ENCODE assay signal across 8 cellular contexts in the genomic region with DNA sequence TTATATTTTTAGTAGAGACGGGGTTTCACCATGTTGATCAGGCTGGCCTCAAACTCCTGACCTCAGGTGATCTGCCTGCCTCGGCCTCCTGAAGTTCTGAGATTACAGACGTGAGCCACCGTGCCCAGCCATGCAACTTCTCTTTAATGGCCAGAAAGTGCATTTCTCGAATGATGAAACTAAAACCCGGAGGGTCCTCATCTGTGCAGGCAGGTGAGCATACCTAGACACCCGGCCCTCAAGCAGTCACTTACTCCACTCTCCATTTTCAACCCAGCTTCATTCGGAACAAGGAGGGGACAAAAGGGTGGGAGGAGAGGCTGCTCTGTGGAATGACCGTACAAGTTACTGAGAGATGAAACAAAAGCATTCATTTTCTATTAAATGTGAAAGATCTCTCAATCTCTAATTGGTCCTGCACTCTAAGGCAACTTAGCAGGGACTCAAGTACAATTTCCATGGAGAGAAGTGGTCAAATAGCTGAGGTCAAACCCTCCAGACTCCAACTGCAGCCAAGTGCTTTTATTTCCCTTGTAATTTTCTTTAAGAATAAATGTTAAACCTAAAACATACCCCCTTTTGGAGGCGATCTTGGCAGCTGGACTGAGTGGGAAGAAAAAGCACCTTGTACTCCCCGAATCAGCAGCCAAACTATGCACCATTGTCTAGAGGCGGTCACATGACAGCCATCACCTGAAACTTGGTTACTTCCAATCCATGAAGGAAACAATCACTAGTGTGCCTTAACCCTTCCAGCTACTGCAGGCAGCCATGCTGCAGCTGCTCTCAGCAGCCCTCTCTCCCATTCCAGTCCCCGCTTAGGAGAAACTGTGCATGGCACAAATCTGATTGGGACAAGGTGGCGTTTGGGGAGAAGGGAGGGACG.
DNase-seq lines count a peak whose midpoint lies in the region; ATAC-seq, FAIRE-seq and TF ChIP-seq lines count a peak whose summit lies in the region.

No MANE protein-coding gene starts in this region.

- H3K27ac ChIP-seq in DND-41 (ENCODE audit: low read length) (no peak overlapping the region), prostate gland (peak overlapping the region; percentile 42 to 57)

- intact Hi-C loops in left cardiac atrium (cut with DNase I) = no loop called here
- intact Hi-C loops in prostate gland (cut with DNase I) = no loop called here

- H2AFZ ChIP-seq in DND-41 (ENCODE audit: low read depth, low read length) = no peak overlapping the region

- TF ChIP-seq CTCF in DND-41 (IDR thresholded peaks at IDR 0.05; ENCODE audit: borderline replicate concordance, extremely low read depth, low read length, poor library complexity, severe bottlenecking) (no peak), prostate gland (IDR thresholded peaks at IDR 0.05) (no peak), GM20000 (IDR thresholded peaks at IDR 0.05; ENCODE audit: extremely low read depth, missing control alignments) (no peak)

- POLR2A ChIA-PET in T-cell (lab: Charles Lee) = no interaction called here

- H3K4me1 Mint-ChIP-seq in T-cell = peaks cover 62 to 71% (median 64%) of the 10 kb centered on the region in 3 donors

- no peak overlapping the region for H3K4me3 ChIP-seq in DND-41 (ENCODE audit: low read depth in 1 of 2, low read length in 2 of 2)
- peak overlapping the region; percentile 17 to 21 for H3K4me3 ChIP-seq in prostate gland

- no peak for TF ChIP-seq POLR2A in prostate gland (IDR thresholded peaks at IDR 0.05)
- TF ChIP-seq POLR2A in H54 (IDR thresholded peaks at IDR 0.05; ENCODE audit: low read depth, low read length) = no peak

- no peak for FAIRE-seq in H54 (lab: Jason Lieb, UNC)

- H3K27ac Mint-ChIP-seq in T-cell = no peak overlapping the region

- H3K27me3 Mint-ChIP-seq in T-cell = no peaks in the 10 kb centered on the region

- no peak overlapping the region for H3K9ac ChIP-seq in DND-41 (ENCODE audit: low read depth, low read length)

- H4K20me1 ChIP-seq in DND-41 (ENCODE audit: insufficient read depth, low read length) = peaks cover 89% of the 10 kb centered on the region

- DNase-seq in DND-41 = no peak
- DNase-seq in T-cell = no peak
- DNase-seq in left cardiac atrium = no peak
- peak; percentile 34 for DNase-seq in prostate gland (ENCODE audit: low spot score)
- DNase-seq in GM20000 (ENCODE audit: low spot score) = no peak
- DNase-seq in H54 (ENCODE audit: insufficient read length, low spot score) = no peak
- DNase-seq in EL = no peak

- no peak overlapping the region for H3K4me2 ChIP-seq in DND-41 (ENCODE audit: insufficient read depth, low read length)

- H3K27me3 ChIP-seq in DND-41 (ENCODE audit: insufficient read depth, low read length, poor library complexity) (no peaks in the 10 kb centered on the region), prostate gland (replicated peaks; ENCODE audit: insufficient read depth) (no peaks in the 10 kb centered on the region)

- peaks cover 98% of the 10 kb centered on the region for H3K79me2 ChIP-seq in DND-41 (ENCODE audit: insufficient read depth, low read length)

- H3K9me3 ChIP-seq in DND-41 (ENCODE audit: insufficient read depth, low read length, severe bottlenecking) (no peaks in the 10 kb centered on the region), prostate gland (no peaks in the 10 kb centered on the region)

- peaks cover 12% of the 10 kb centered on the region for H3K36me3 Mint-ChIP-seq in T-cell

- H3K4me1 ChIP-seq in DND-41 (ENCODE audit: insufficient read depth, low read length) (peaks cover 3% of the 10 kb centered on the region; the same call in 1 of the 2 replicates), prostate gland (replicated peaks) (peaks cover 10% of the 10 kb centered on the region)

- ATAC-seq in DND-41 (ENCODE audit: insufficient read depth, low read depth) = peak; percentile 13; the same call in 1 of the 3 replicates
- ATAC-seq in T-cell (replicated peaks in 1 of 4) = no peak
- ATAC-seq in left cardiac atrium = peak; percentile 21 to 31
- no peak for ATAC-seq in GM18873 (IDR thresholded peaks at IDR 0.05; ENCODE audit: low FRiP score, unreplicated experiment)

- no peaks in the 10 kb centered on the region for H3K9me3 Mint-ChIP-seq in T-cell

- WGBS in prostate gland = 34% methylated on average over 15 of the region's 15 CpGs

- H3K36me3 ChIP-seq in DND-41 (ENCODE audit: insufficient read depth, low read length) (peaks cover 25% of the 10 kb centered on the region), prostate gland (no peaks in the 10 kb centered on the region)

- peak overlapping the region in 2 of 3 donors; percentile 63 to 81 for H3K4me3 Mint-ChIP-seq in T-cell

- CTCF ChIA-PET in T-cell (lab: Charles Lee) = interaction anchor here (0.6 to 0.7 kb wide), 2 partner anchors 44 to 159 kb away, joined by 4 to 8 read pairs; no protein-coding TSS in a partner anchor

Comparison
In these comparisons a context has a peak if more than half of its experiments do, and no peak if none do; other contexts are left out.
1. ATAC-seq: peak in DND-41 (single experiment) and left cardiac atrium (2 of 2); none in T-cell (0 of 4) and GM18873 (single experiment).
2. H3K4me3 ChIP-seq: peak in prostate gland (2 of 2); none in DND-41 (0 of 2).